Comparison of ENCODE assay signal across 7 cellular contexts in genomic region chr7:109351493-109351892, GRCh38.
"Had no signal": no experiment of that assay in that cellular context is flagged by ENCODE, and none has a peak within 500 bp of the region (broad histone marks: within the 10 kb centered on the region; RNA-seq: fewer than 3 reads in every experiment).

No MANE protein-coding gene starts in this region.

- ATAC-seq: GM12878 had no signal

- H3K4me3 ChIP-seq: GM12878 had no signal

- FAIRE-seq: GM12878, GM12891, GM12892, GM18507, GM19239 had no signal

- DNase-seq: GDM1, GF-D8 had no signal
